Comparison of ENCODE assay signal across 15 cellular contexts in the genomic region with DNA sequence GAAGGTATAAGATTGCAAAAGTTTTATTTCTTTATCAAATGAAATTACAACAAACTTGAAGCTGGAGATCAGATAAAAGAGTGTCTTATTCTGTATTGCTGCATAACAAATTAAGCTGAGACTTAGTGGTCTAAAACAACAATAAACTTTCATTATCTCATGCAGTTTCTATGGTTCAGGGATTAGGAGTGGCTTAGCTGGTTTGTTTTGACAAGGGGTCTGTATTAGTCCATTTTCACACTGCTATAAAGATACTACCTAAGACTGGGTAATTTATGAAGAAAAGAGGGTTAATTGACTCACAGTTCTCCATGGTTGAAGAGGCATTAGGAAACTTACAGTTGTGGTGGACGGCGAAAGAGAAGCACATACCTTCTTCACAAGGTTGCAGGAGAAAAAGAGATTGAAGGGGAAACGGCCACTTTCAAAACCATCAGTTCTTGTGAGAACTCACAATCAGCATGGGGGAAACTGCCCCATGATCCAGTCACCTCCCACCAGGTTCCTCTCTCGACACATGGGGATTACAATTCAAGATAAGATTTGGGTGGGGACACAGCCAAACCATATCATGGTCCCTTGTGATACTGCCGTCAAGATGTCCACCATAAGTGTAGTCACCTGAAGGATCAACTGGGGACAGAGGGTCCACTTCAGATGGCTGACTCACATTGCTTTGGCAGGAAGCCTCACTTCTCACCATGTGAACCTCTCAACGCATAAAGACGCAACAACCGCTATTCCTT.
DNase-seq lines count a peak whose midpoint lies in the region; TF ChIP-seq lines count a peak whose summit lies in the region.
"Had no signal": no experiment of that assay in that cellular context is flagged by ENCODE, and none has a peak within 500 bp of the region (broad histone marks: within the 10 kb centered on the region; RNA-seq: fewer than 3 reads in every experiment).

No MANE protein-coding gene starts in this region.

- no peak overlapping the region for H3K4me3 ChIP-seq in HEK293 (ENCODE audit: low read depth, low read length)
- no peak overlapping the region for H3K4me3 ChIP-seq in mesendoderm (ENCODE audit: low read length)
- H3K4me3 ChIP-seq in right atrium auricular region: no peak overlapping the region
- H3K4me3 ChIP-seq: BLaER1, GM12878, GM23338 had no signal

- H2BK5ac ChIP-seq in mesendoderm (ENCODE audit: low read length): no peak overlapping the region

- no peak overlapping the region for H2BK120ac ChIP-seq in mesendoderm (ENCODE audit: low read depth, low read length)

- H3K79me1 ChIP-seq in mesendoderm (ENCODE audit: low read length): no peaks in the 10 kb centered on the region

- DNase-seq in NCI-H82 (lab: John Stamatoyannopoulos, UW): peak; percentile 23
- no peak for DNase-seq in NCI-H82 treated with DMSO at 0.1 percent for 48 hours (lab: John Stamatoyannopoulos, UW; ENCODE audit: unreplicated experiment)
- peak; percentile 33 for DNase-seq in mesendoderm
- no peak for DNase-seq in amniotic stem cell (lab: John Stamatoyannopoulos, UW)
- DNase-seq in NCI-H2081 treated with DMSO at 0.1 percent for 48 hours (lab: John Stamatoyannopoulos, UW): no peak
- no peak for DNase-seq in right atrium auricular region (ENCODE audit: low spot score)
- DNase-seq: 8988T; CD4-positive, alpha-beta memory T cell; DMS153; DND-41; EL had no signal

- H3K36me3 ChIP-seq in HEK293 (ENCODE audit: control insufficient read depth in 2 of 2, insufficient read depth in 1 of 2, low read length in 2 of 2) (no peaks in the 10 kb centered on the region), mesendoderm (ENCODE audit: control insufficient read depth, insufficient read depth, low read length) (no peaks in the 10 kb centered on the region), right atrium auricular region (no peaks in the 10 kb centered on the region)
- H3K36me3 ChIP-seq: BLaER1 had no signal

- POLR2A ChIA-PET in HEK293 (lab: Yijun Ruan, JAX): interaction anchor here (0.6 kb wide), 1 partner anchor 47 kb away, joined by 3 read pairs; no protein-coding TSS in a partner anchor

- H3K18ac ChIP-seq in mesendoderm (ENCODE audit: low read length): no peak overlapping the region

- no peak overlapping the region for H3K9ac ChIP-seq in mesendoderm (ENCODE audit: low read length)
- H3K9ac ChIP-seq: BLaER1 had no signal

- H3K56ac ChIP-seq in mesendoderm (ENCODE audit: low read length): no peak overlapping the region

- H3K23ac ChIP-seq in mesendoderm (ENCODE audit: low read length): no peak overlapping the region

- no peak for TF ChIP-seq CTCF in HEK293 (tag by site-specific recombination; IDR thresholded peaks at IDR 0.05)
- no peak for TF ChIP-seq CTCF in right atrium auricular region (IDR thresholded peaks at IDR 0.05)

- no peaks in the 10 kb centered on the region for H3K27me3 ChIP-seq in mesendoderm (ENCODE audit: insufficient read depth, low read length, poor library complexity)
- H3K27me3 ChIP-seq in right atrium auricular region: no peaks in the 10 kb centered on the region
- H3K27me3 ChIP-seq: BLaER1 had no signal

- H3K9me3 ChIP-seq in HEK293 (ENCODE audit: control insufficient read depth, insufficient read depth, low read depth, low read length): no peaks in the 10 kb centered on the region
- no peaks in the 10 kb centered on the region for H3K9me3 ChIP-seq in right atrium auricular region
- H3K9me3 ChIP-seq: BLaER1 had no signal

- no CpG with 5 or more reads among the region's 8 CpGs for WGBS in mesendoderm (ENCODE audit: extremely low coverage, insufficient coverage, low lambda C conversion rate)

- no peak overlapping the region for H2AK5ac ChIP-seq in mesendoderm (ENCODE audit: low read length)

- no peak overlapping the region for H3K4ac ChIP-seq in mesendoderm (ENCODE audit: low read depth, low read length)

- H3K27ac ChIP-seq in HEK293 (ENCODE audit: extremely low read depth, low read depth, low read length): no peak overlapping the region
- no peak overlapping the region for H3K27ac ChIP-seq in mesendoderm (ENCODE audit: low read depth, low read length)
- H3K27ac ChIP-seq in right atrium auricular region: no peak overlapping the region
- H3K27ac ChIP-seq: BLaER1 had no signal

- H3K79me2 ChIP-seq in mesendoderm (ENCODE audit: control insufficient read depth, insufficient read depth, low read length): no peaks in the 10 kb centered on the region

- H3K4me1 ChIP-seq in HEK293 (ENCODE audit: control insufficient read depth, insufficient read depth, low read length) (peaks cover 4% of the 10 kb centered on the region; the same call in 1 of the 2 replicates), mesendoderm (ENCODE audit: control insufficient read depth, low read depth, low read length) (no peaks in the 10 kb centered on the region), right atrium auricular region (no peaks in the 10 kb centered on the region)
- H3K4me1 ChIP-seq: BLaER1 had no signal

- H2BK15ac ChIP-seq in mesendoderm (replicated peaks; ENCODE audit: low read depth): no peak overlapping the region

- no peak overlapping the region for H4K5ac ChIP-seq in mesendoderm (ENCODE audit: low read length)

- CTCF ChIA-PET in HEK293 (lab: Yijun Ruan, JAX): no interaction called here

- no peak overlapping the region for H3K4me2 ChIP-seq in mesendoderm (ENCODE audit: low read length)
- H3K4me2 ChIP-seq: BLaER1, GM23338 had no signal

- no peak overlapping the region for H4K8ac ChIP-seq in mesendoderm (ENCODE audit: low read depth, low read length)

TF ChIP-seq in HEK293, 187 proteins besides CTCF, POLR2A, EP300 and RAD21 (continues in another document):
- TF ChIP-seq PRDM10 (tag by site-specific recombination; IDR thresholded peaks at IDR 0.05): no peak
- TF ChIP-seq ZNF121 (tag by site-specific recombination; IDR thresholded peaks at IDR 0.05): no peak
- no peak for TF ChIP-seq ZNF777 (tag by site-specific recombination; IDR thresholded peaks at IDR 0.05; ENCODE audit: borderline replicate concordance)
- TF ChIP-seq ZNF843 (tag by site-specific recombination; IDR thresholded peaks at IDR 0.05): peak; percentile 62; the same call in 1 of the 2 replicates
- no peak for TF ChIP-seq ZNF555 (tag by site-specific recombination; conservative IDR thresholded peaks at IDR 0.05)
- no peak for TF ChIP-seq HOXD13 (CRISPR knock-in tag; IDR thresholded peaks at IDR 0.05; ENCODE audit: borderline replicate concordance)
- TF ChIP-seq, protein P1, sequence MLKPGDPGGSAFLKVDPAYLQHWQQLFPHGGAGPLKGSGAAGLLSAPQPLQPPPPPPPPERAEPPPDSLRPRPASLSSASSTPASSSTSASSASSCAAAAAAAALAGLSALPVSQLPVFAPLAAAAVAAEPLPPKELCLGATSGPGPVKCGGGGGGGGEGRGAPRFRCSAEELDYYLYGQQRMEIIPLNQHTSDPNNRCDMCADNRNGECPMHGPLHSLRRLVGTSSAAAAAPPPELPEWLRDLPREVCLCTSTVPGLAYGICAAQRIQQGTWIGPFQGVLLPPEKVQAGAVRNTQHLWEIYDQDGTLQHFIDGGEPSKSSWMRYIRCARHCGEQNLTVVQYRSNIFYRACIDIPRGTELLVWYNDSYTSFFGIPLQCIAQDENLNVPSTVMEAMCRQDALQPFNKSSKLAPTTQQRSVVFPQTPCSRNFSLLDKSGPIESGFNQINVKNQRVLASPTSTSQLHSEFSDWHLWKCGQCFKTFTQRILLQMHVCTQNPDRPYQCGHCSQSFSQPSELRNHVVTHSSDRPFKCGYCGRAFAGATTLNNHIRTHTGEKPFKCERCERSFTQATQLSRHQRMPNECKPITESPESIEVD (tag by site-specific recombination; IDR thresholded peaks at IDR 0.05): peak; percentile 80
- no peak for TF ChIP-seq ZNF488 (tag by site-specific recombination; IDR thresholded peaks at IDR 0.05)
- TF ChIP-seq OSR2 (tag by site-specific recombination; IDR thresholded peaks at IDR 0.05): 0 out of 2 replicates have a peak, but pooled peaks have one; percentile 21
- no peak for TF ChIP-seq ZBTB48 (tag by site-specific recombination; IDR thresholded peaks at IDR 0.05)
- TF ChIP-seq ZNF175 (tag by site-specific recombination; IDR thresholded peaks at IDR 0.05): no peak

Comparison
In these comparisons a context has a peak if more than half of its experiments do, and no peak if none do; other contexts are left out.
1. DNase-seq: peak in NCI-H82 (single experiment) and mesendoderm (single experiment); none in NCI-H82 treated with DMSO at 0.1 percent for 48 hours (single experiment), amniotic stem cell (single experiment), NCI-H2081 treated with DMSO at 0.1 percent for 48 hours (single experiment) and right atrium auricular region (single experiment).